1 cellular context compared by ENCODE assay signal in the genomic region with DNA sequence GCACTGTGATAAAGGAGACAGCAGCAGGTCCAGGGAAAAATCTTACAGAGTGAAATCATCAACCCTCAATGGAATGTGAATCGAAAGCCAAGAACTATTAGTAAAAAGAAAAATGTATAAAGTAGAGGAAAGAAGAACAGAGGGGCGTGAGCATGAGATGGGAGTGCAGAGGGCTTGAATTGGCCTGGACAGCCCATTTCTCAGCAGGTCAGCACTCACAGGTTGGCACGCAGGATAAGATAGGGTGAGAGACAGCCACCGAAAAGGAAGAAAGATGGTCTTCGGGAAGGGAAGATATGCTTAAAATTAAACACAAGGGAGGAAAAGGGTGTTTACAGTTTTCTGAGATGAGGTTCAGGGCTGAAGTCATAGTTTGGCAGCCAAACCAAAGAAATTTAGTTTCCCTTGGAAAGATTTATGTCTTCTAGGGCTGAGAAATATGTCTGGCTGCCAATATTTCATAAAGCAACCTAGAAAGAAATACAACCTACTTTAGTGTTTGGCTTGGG.
TF ChIP-seq lines count a peak whose summit lies in the region.

No MANE protein-coding gene starts in this region.

TF ChIP-seq in SK-N-SH, 30 proteins besides CTCF, POLR2A, EP300 and RAD21:
- TF ChIP-seq, protein P1, sequence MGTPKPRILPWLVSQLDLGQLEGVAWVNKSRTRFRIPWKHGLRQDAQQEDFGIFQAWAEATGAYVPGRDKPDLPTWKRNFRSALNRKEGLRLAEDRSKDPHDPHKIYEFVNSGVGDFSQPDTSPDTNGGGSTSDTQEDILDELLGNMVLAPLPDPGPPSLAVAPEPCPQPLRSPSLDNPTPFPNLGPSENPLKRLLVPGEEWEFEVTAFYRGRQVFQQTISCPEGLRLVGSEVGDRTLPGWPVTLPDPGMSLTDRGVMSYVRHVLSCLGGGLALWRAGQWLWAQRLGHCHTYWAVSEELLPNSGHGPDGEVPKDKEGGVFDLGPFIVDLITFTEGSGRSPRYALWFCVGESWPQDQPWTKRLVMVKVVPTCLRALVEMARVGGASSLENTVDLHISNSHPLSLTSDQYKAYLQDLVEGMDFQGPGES (IDR thresholded peaks at IDR 0.05; ENCODE audit: low read depth, low read length), result no peak
- TF ChIP-seq NRF1 (IDR thresholded peaks at IDR 0.05; ENCODE audit: low read depth, low read length), result no peak
- TF ChIP-seq, protein P2, sequence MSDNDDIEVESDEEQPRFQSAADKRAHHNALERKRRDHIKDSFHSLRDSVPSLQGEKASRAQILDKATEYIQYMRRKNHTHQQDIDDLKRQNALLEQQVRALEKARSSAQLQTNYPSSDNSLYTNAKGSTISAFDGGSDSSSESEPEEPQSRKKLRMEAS (IDR thresholded peaks at IDR 0.05; ENCODE audit: low read depth), result no peak
- TF ChIP-seq YY1 (IDR thresholded peaks at IDR 0.05; ENCODE audit: low read depth), result no peak
- TF ChIP-seq TCF12 (IDR thresholded peaks at IDR 0.05), result no peak
- TF ChIP-seq FOXM1 (IDR thresholded peaks at IDR 0.05; ENCODE audit: low read depth), result no peak
- no peak for TF ChIP-seq TAF1 (IDR thresholded peaks at IDR 0.05; ENCODE audit: borderline replicate concordance, low read depth, low read length)
- TF ChIP-seq MXI1 (IDR thresholded peaks at IDR 0.05; ENCODE audit: low read depth, low read length), result no peak
- no peak for TF ChIP-seq JUND (IDR thresholded peaks at IDR 0.05)
- TF ChIP-seq NFIC (IDR thresholded peaks at IDR 0.05; ENCODE audit: borderline replicate concordance), result no peak
- no peak for TF ChIP-seq SIN3A (IDR thresholded peaks at IDR 0.05; ENCODE audit: borderline replicate concordance, low read depth, low read length)
- TF ChIP-seq ELF1 (IDR thresholded peaks at IDR 0.05), result no peak
- TF ChIP-seq TEAD4 (IDR thresholded peaks at IDR 0.05; ENCODE audit: borderline replicate concordance, insufficient read depth), result no peak
- TF ChIP-seq GABPA (IDR thresholded peaks at IDR 0.05; ENCODE audit: low read depth), result no peak
- TF ChIP-seq FOXJ3 (CRISPR knock-in tag; IDR thresholded peaks at IDR 0.05), result no peak
- TF ChIP-seq MEF2A (IDR thresholded peaks at IDR 0.05; ENCODE audit: borderline replicate concordance, low read depth), result no peak
- TF ChIP-seq RCOR1 (IDR thresholded peaks at IDR 0.05; ENCODE audit: low read length), result no peak
- TF ChIP-seq, protein P3, sequence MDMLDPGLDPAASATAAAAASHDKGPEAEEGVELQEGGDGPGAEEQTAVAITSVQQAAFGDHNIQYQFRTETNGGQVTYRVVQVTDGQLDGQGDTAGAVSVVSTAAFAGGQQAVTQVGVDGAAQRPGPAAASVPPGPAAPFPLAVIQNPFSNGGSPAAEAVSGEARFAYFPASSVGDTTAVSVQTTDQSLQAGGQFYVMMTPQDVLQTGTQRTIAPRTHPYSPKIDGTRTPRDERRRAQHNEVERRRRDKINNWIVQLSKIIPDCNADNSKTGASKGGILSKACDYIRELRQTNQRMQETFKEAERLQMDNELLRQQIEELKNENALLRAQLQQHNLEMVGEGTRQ (IDR thresholded peaks at IDR 0.05; ENCODE audit: borderline replicate concordance, low read depth, low read length), result no peak
TF ChIP-seq in SK-N-SH: peak in this region for 0.
